2 cellular contexts compared by ENCODE assay signal in the genomic region with DNA sequence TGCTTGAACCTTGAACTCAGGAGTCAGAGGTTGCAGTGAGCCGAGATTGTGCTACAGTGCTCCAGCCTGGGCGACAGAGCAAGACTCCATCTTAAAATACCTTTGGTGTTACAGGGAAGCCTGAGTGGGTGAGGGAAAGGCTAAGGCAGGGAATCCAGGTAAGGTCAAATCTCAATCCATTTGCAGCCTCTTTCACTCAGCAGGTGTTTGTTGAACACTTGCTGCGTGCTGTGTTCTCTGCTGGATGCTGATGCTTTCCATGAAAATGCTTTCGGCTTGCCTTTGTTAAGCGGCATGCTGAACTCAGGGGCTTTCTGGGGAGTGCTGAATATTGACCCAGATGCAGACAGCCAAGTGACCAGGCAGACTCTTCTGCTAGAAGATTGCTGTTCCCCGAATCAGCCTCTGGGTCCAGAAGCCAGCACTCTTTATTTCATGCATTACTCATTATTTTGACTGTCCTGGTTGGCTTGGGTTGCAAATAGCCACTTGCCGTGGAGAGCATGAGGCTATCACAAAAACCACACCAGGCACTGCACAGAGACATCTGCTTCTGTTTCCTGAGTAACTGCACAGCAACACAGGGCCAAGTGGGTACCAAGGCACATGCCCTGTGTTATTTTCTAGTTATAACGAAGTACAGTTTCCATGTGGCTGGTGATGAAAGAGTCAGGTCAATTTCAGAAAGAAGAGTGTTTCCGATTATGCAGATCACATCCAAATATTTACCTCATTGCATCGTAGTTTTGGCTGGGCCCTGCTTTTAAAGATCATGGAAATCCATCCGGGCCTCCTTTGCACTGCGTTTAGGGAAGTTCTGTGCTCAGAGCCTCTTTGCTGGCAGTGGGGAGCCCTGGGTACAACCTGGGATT.
TF ChIP-seq lines count a peak whose summit lies in the region.

No MANE protein-coding gene starts in this region.

TF ChIP-seq in liver, 16 proteins besides CTCF, POLR2A, EP300 and RAD21 (continued from another document):
- TF ChIP-seq FOXA2 (IDR thresholded peaks at IDR 0.05), result no peak
- peak; percentile 66 for TF ChIP-seq ATF3 (IDR thresholded peaks at IDR 0.05)
- TF ChIP-seq REST (IDR thresholded peaks at IDR 0.05), result no peak
- TF ChIP-seq SP1 (IDR thresholded peaks at IDR 0.05), result peak; percentile 24
- TF ChIP-seq MAX (IDR thresholded peaks at IDR 0.05), result no peak
- TF ChIP-seq, protein P1, sequence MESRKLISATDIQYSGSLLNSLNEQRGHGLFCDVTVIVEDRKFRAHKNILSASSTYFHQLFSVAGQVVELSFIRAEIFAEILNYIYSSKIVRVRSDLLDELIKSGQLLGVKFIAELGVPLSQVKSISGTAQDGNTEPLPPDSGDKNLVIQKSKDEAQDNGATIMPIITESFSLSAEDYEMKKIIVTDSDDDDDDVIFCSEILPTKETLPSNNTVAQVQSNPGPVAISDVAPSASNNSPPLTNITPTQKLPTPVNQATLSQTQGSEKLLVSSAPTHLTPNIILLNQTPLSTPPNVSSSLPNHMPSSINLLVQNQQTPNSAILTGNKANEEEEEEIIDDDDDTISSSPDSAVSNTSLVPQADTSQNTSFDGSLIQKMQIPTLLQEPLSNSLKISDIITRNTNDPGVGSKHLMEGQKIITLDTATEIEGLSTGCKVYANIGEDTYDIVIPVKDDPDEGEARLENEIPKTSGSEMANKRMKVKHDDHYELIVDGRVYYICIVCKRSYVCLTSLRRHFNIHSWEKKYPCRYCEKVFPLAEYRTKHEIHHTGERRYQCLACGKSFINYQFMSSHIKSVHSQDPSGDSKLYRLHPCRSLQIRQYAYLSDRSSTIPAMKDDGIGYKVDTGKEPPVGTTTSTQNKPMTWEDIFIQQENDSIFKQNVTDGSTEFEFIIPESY (IDR thresholded peaks at IDR 0.05), result no peak
- no peak for TF ChIP-seq TAF1 (conservative IDR thresholded peaks at IDR 0.05)
- no peak for TF ChIP-seq EGR1 (IDR thresholded peaks at IDR 0.05; ENCODE audit: low read depth in 2 of 2)
- no peak for TF ChIP-seq GABPA (IDR thresholded peaks at IDR 0.05 in 1 of 2, conservative IDR thresholded peaks at IDR 0.05 in 1 of 2)
- no peak for TF ChIP-seq NR2F2 (IDR thresholded peaks at IDR 0.05)
- no peak for TF ChIP-seq HNF4G (IDR thresholded peaks at IDR 0.05)
- no peak for TF ChIP-seq YY1 (IDR thresholded peaks at IDR 0.05)

TF ChIP-seq in HepG2, 621 proteins besides CTCF, POLR2A, EP300 and RAD21 (continued from another document):
- TF ChIP-seq ZNF530 (CRISPR knock-in tag; IDR thresholded peaks at IDR 0.05; ENCODE audit: low read depth) (no peak), TEAD2 (CRISPR knock-in tag; IDR thresholded peaks at IDR 0.05) (no peak)
